In the genomic region with DNA sequence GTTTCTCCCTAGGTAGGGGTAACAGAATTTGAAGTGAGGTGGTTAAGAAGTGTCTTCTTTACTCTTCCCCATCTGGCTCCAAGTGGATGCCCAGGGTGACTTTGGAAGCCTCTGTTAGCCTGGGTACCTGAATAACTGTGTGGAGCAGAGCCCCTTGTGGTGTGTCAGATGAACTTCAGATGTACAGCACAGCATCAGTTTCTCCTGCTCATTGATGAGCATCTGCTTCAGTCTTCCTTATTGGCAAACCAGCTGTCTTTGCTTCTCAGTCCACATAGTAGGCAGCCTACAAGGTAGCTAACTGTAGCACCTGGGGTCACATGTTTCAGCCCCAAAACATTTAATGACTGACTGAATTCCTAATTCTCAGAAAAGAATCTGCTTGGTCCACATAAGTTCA, we compare ENCODE assay signal across 9 cellular contexts. TPM values are rescaled to one million over a fixed set of nuclear protein-coding genes. Genes with fewer than 3 reads are reported as not detected.
DNase-seq lines count a peak whose midpoint lies in the region; ATAC-seq, FAIRE-seq and TF ChIP-seq lines count a peak whose summit lies in the region.
"Had no signal": no experiment of that assay in that cellular context is flagged by ENCODE, and none has a peak within 500 bp of the region (broad histone marks: within the 10 kb centered on the region; RNA-seq: fewer than 3 reads in every experiment).

No MANE protein-coding gene starts in this region.

- peak; percentile 19; the same call in 1 of the 3 replicates for TF ChIP-seq CTCF in A549 (IDR thresholded peaks at IDR 0.05)
- TF ChIP-seq CTCF in GM12873 (IDR thresholded peaks at IDR 0.05; ENCODE audit: insufficient read depth, low read depth, low read length, missing control alignments), result peak; percentile 81
- peak; percentile 69 for TF ChIP-seq CTCF in RWPE2 (IDR thresholded peaks at IDR 0.05; ENCODE audit: poor library complexity, severe bottlenecking)
- TF ChIP-seq CTCF in glutamatergic neuron (IDR thresholded peaks at IDR 0.05; ENCODE audit: partially characterized antibody, unreplicated experiment), result peak; percentile 61

- H3K27me3 Mint-ChIP-seq in glutamatergic neuron (ENCODE audit: unreplicated experiment), result no peaks in the 10 kb centered on the region

- POLR2A ChIA-PET in A549 (lab: Yijun Ruan, JAX), result no interaction called here

- H3K36me3 Mint-ChIP-seq in glutamatergic neuron (ENCODE audit: unreplicated experiment), result no peaks in the 10 kb centered on the region

- DNase-seq in A549 (ENCODE audit: low read depth in 1 of 2, low spot score in 1 of 2), result peak; percentile 27 to 39
- DNase-seq in RWPE2 (ENCODE audit: low spot score), result no peak
- no peak for DNase-seq in glutamatergic neuron
- DNase-seq in NK-92 (lab: John Stamatoyannopoulos, UW; ENCODE audit: unreplicated experiment), result no peak
- DNase-seq in UCSD-AML1 (lab: John Stamatoyannopoulos, UW; ENCODE audit: unreplicated experiment), result no peak

- no peak for TF ChIP-seq EP300 in A549 (IDR thresholded peaks at IDR 0.05)

- H3K4me1 ChIP-seq in A549 (no peaks in the 10 kb centered on the region), RWPE2 (ENCODE audit: insufficient read depth, poor library complexity, severe bottlenecking) (no peaks in the 10 kb centered on the region)

- no peaks in the 10 kb centered on the region for H3K9me3 ChIP-seq in A549
- H3K9me3 ChIP-seq in RWPE2 (ENCODE audit: severe bottlenecking), result no peaks in the 10 kb centered on the region

- no peaks in the 10 kb centered on the region for H3K27me3 ChIP-seq in RWPE2 (ENCODE audit: insufficient read depth, poor library complexity, severe bottlenecking)

- peaks cover 13% of the 10 kb centered on the region for H3K4me1 Mint-ChIP-seq in glutamatergic neuron (ENCODE audit: low read depth, unreplicated experiment)

- no peak overlapping the region for H3K4me2 ChIP-seq in A549

- peaks cover 2% of the 10 kb centered on the region for H3K9me3 Mint-ChIP-seq in glutamatergic neuron (ENCODE audit: unreplicated experiment)
- H3K9me3 Mint-ChIP-seq: stimulated activated naive CD8-positive, alpha-beta T cell treated with anti-CD3 and anti-CD28 coated beads, Interleukin-15, Interleukin-2, amounts not matched to agents 100 ng/mL and 50 ng/mL, for 24 hours had no signal

- no peak for TF ChIP-seq POLR2A in A549 (IDR thresholded peaks at IDR 0.05; ENCODE audit: low read length)

- H3K4me3 ChIP-seq in A549 (no peak overlapping the region), RWPE2 (ENCODE audit: severe bottlenecking) (no peak overlapping the region)

- no peaks in the 10 kb centered on the region for H3K36me3 ChIP-seq in RWPE2 (ENCODE audit: low read depth)

- TF ChIP-seq RAD21 in A549 (conservative IDR thresholded peaks at IDR 0.05 in 1 of 2, IDR thresholded peaks at IDR 0.05 in 1 of 2), result peak; percentile 27 to 49; a peak in 3 of 5 replicates

- FAIRE-seq in A549 (lab: Jason Lieb, UNC), result no peak

- H3K27ac Mint-ChIP-seq in glutamatergic neuron (ENCODE audit: unreplicated experiment), result no peak overlapping the region
- H3K27ac Mint-ChIP-seq: stimulated activated naive CD8-positive, alpha-beta T cell treated with anti-CD3 and anti-CD28 coated beads, Interleukin-15, Interleukin-2, amounts not matched to agents 100 ng/mL and 50 ng/mL, for 24 hours had no signal

- H3K4me3 Mint-ChIP-seq in glutamatergic neuron (ENCODE audit: unreplicated experiment), result no peak overlapping the region
- H3K4me3 Mint-ChIP-seq: stimulated activated naive CD8-positive, alpha-beta T cell treated with anti-CD3 and anti-CD28 coated beads, Interleukin-15, Interleukin-2, amounts not matched to agents 100 ng/mL and 50 ng/mL, for 24 hours had no signal

- H3K27ac ChIP-seq in A549 (no peak overlapping the region), RWPE2 (ENCODE audit: poor library complexity, severe bottlenecking) (no peak overlapping the region)

- ATAC-seq in A549 (peak; percentile 50 to 87; a peak in 4 of 6 replicates), HG02938 (IDR thresholded peaks at IDR 0.05; ENCODE audit: unreplicated experiment) (peak; percentile 68), RWPE2 (ENCODE audit: low read depth) (peak; percentile 73), GM18519 (IDR thresholded peaks at IDR 0.05; ENCODE audit: low FRiP score, unreplicated experiment) (no peak)

- CTCF ChIA-PET in A549 (lab: Yijun Ruan, JAX), result interaction anchor here (1.1 to 1.4 kb wide), 4 partner anchors 9 to 123 kb away, joined by 3 to 7 read pairs (median 4); no protein-coding TSS in a partner anchor

TF ChIP-seq in A549, 52 proteins besides CTCF, POLR2A, EP300 and RAD21:
- peak; percentile 26; the same call in 1 of the 3 replicates for TF ChIP-seq SMC3 (IDR thresholded peaks at IDR 0.05)
- TF ChIP-seq, protein P1, sequence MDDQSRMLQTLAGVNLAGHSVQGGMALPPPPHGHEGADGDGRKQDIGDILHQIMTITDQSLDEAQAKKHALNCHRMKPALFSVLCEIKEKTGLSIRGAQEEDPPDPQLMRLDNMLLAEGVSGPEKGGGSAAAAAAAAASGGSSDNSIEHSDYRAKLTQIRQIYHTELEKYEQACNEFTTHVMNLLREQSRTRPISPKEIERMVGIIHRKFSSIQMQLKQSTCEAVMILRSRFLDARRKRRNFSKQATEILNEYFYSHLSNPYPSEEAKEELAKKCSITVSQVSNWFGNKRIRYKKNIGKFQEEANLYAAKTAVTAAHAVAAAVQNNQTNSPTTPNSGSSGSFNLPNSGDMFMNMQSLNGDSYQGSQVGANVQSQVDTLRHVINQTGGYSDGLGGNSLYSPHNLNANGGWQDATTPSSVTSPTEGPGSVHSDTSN (IDR thresholded peaks at IDR 0.05), result no peak

RNA-seq across cellular contexts. Expression of a gene that starts 56.2 kb away (rescaled TPM):
- polyA plus RNA-seq in A549 (2011; rRNA removed) (23.4 and 23.7 TPM in 2 replicates), A549 (2017; fragmentation: RNase III; extraction: RNeasy Plus Mini Kit Qiagen cat#74134 plus additional on column Dnase treatment) (7.1 to 8.8 TPM (median 7.1 TPM) in 3 replicates)
- polyA plus RNA-seq in A549 (2012; cell fraction: cytosol; rRNA removed), result 5.2 and 6.4 TPM in 2 replicates
- 5.4 and 6.7 TPM in 2 replicates for polyA plus RNA-seq in A549 (2012; cell fraction: nucleus; rRNA removed)
- 20.1 TPM in 2 replicates for polyA minus RNA-seq in A549 (2011; rRNA and poly(A)+ RNA removed)
- 0.07 TPM for total RNA-seq in glutamatergic neuron (ENCODE audit: unreplicated experiment)

Comparison
In these comparisons a context has a peak if more than half of its experiments do, and no peak if none do; other contexts are left out.
1. DNase-seq: peak in A549 (2 of 2); none in RWPE2 (single experiment), glutamatergic neuron (single experiment), NK-92 (single experiment) and UCSD-AML1 (single experiment).
2. CTCF ChIP-seq: peak in every context shown above with its lines; median percentile 81 in GM12873; 69 in RWPE2; 61 in glutamatergic neuron; 19 in A549.